In genomic region chr2:218332920-218333645, GRCh38 we compare ENCODE assay signal across 12 cellular contexts. TPM values are rescaled to one million over a fixed set of nuclear protein-coding genes. Genes with fewer than 3 reads are reported as not detected.
A peak's percentile ranks its signal among the peaks of the same experiment; 100 is the strongest.
DNase-seq lines count a peak whose midpoint lies in the region; ATAC-seq and TF ChIP-seq lines count a peak whose summit lies in the region.
"Had no signal": no experiment of that assay in that cellular context is flagged by ENCODE, and none has a peak within 500 bp of the region (broad histone marks: within the 10 kb centered on the region; RNA-seq: fewer than 3 reads in every experiment).

No MANE protein-coding gene starts in this region.

- peaks cover 0 to 4% (median 1%) of the 10 kb centered on the region in 3 donors for H3K27me3 Mint-ChIP-seq in CD14-positive monocyte (ENCODE audit: low read depth in 3 of 3)
- no peaks in the 10 kb centered on the region for H3K27me3 Mint-ChIP-seq in dendritic cell treated with granulocyte-macrophage colony-stimulating factor and Interleukin-4, amounts not matched to agents 40 ng/mL and 50 ng/mL, for 4 days
- no peaks in the 10 kb centered on the region for H3K27me3 Mint-ChIP-seq in natural killer cell treated with Interleukin-12 subunit alpha and Interleukin-12 subunit beta and Interleukin-15 and Interleukin-18, amount 100 ng/mL, for 72 hours

- H3K4me3 ChIP-seq in NB4 (ENCODE audit: low read depth, low read length): peak overlapping the region; percentile 77
- H3K4me3 ChIP-seq: vagina had no signal

- peak; percentile 65 for DNase-seq in CD14-positive monocyte (ENCODE audit: low spot score)
- DNase-seq in NB4 (ENCODE audit: low read depth): peak; percentile 98
- no peak for DNase-seq in natural killer cell treated with Interleukin-12 subunit alpha and Interleukin-12 subunit beta and Interleukin-15 and Interleukin-18, amount 100 ng/mL, for 72 hours (ENCODE audit: low spot score)
- no peak for DNase-seq in activated CD4-positive, alpha-beta T cell treated with anti-CD3 and anti-CD28 coated beads, Interleukin-2, amount 50 U/mL, for 4 hours
- DNase-seq: CD4-positive, CD25-positive, alpha-beta regulatory T cell; kidney glomerular epithelial cell had no signal

- H3K36me3 Mint-ChIP-seq in CD14-positive monocyte: peaks cover 18 to 21% of the 10 kb centered on the region in 2 donors
- no peaks in the 10 kb centered on the region for H3K36me3 Mint-ChIP-seq in dendritic cell treated with granulocyte-macrophage colony-stimulating factor and Interleukin-4, amounts not matched to agents 40 ng/mL and 50 ng/mL, for 4 days (ENCODE audit: low read depth)
- no peaks in the 10 kb centered on the region for H3K36me3 Mint-ChIP-seq in natural killer cell treated with Interleukin-12 subunit alpha and Interleukin-12 subunit beta and Interleukin-15 and Interleukin-18, amount 100 ng/mL, for 72 hours
- H3K36me3 Mint-ChIP-seq: CD4-positive, CD25-positive, alpha-beta regulatory T cell had no signal

- H3K27ac Mint-ChIP-seq in CD14-positive monocyte: peak overlapping the region; percentile 95 to 99 (median 96)
- H3K27ac Mint-ChIP-seq in dendritic cell treated with granulocyte-macrophage colony-stimulating factor and Interleukin-4, amounts not matched to agents 40 ng/mL and 50 ng/mL, for 4 days: peak overlapping the region; percentile 97
- H3K27ac Mint-ChIP-seq in natural killer cell treated with Interleukin-12 subunit alpha and Interleukin-12 subunit beta and Interleukin-15 and Interleukin-18, amount 100 ng/mL, for 72 hours: peak overlapping the region in 1 of 2 donors; percentile 49

- H3K4me3 Mint-ChIP-seq in CD14-positive monocyte: peak overlapping the region; percentile 82 to 94
- H3K4me3 Mint-ChIP-seq in dendritic cell treated with granulocyte-macrophage colony-stimulating factor and Interleukin-4, amounts not matched to agents 40 ng/mL and 50 ng/mL, for 4 days: peak overlapping the region; percentile 78
- peak overlapping the region; percentile 16 for H3K4me3 Mint-ChIP-seq in natural killer cell treated with Interleukin-12 subunit alpha and Interleukin-12 subunit beta and Interleukin-15 and Interleukin-18, amount 100 ng/mL, for 72 hours
- H3K4me3 Mint-ChIP-seq: CD4-positive, CD25-positive, alpha-beta regulatory T cell had no signal

- H3K4me1 Mint-ChIP-seq in CD14-positive monocyte: peaks cover 71% of the 10 kb centered on the region
- H3K4me1 Mint-ChIP-seq in dendritic cell treated with granulocyte-macrophage colony-stimulating factor and Interleukin-4, amounts not matched to agents 40 ng/mL and 50 ng/mL, for 4 days (ENCODE audit: low read depth): peaks cover 64% of the 10 kb centered on the region
- H3K4me1 Mint-ChIP-seq in natural killer cell treated with Interleukin-12 subunit alpha and Interleukin-12 subunit beta and Interleukin-15 and Interleukin-18, amount 100 ng/mL, for 72 hours (ENCODE audit: low read depth in 2 of 2): peaks cover 4 to 6% of the 10 kb centered on the region in 2 donors

- ATAC-seq in natural killer cell treated with Interleukin-12 subunit alpha and Interleukin-12 subunit beta and Interleukin-15 and Interleukin-18, amount 100 ng/mL, for 72 hours: peak; percentile 50 to 64
- ATAC-seq in HG02759 (IDR thresholded peaks at IDR 0.05; ENCODE audit: unreplicated experiment): no peak
- ATAC-seq in GM18909 (IDR thresholded peaks at IDR 0.05; ENCODE audit: poor library complexity, unreplicated experiment): no peak
- no peak for ATAC-seq in GM18861 (IDR thresholded peaks at IDR 0.05; ENCODE audit: unreplicated experiment)

- intact Hi-C loops in CD14-positive monocyte (cut with micrococcal nuclease): no loop called here
- intact Hi-C loops in dendritic cell treated with granulocyte-macrophage colony-stimulating factor and Interleukin-4, amounts not matched to agents 40 ng/mL and 50 ng/mL, for 4 days (cut with micrococcal nuclease): no loop called here

- no peaks in the 10 kb centered on the region for H3K9me3 Mint-ChIP-seq in CD14-positive monocyte
- H3K9me3 Mint-ChIP-seq in dendritic cell treated with granulocyte-macrophage colony-stimulating factor and Interleukin-4, amounts not matched to agents 40 ng/mL and 50 ng/mL, for 4 days: no peaks in the 10 kb centered on the region
- no peaks in the 10 kb centered on the region for H3K9me3 Mint-ChIP-seq in natural killer cell treated with Interleukin-12 subunit alpha and Interleukin-12 subunit beta and Interleukin-15 and Interleukin-18, amount 100 ng/mL, for 72 hours

- TF ChIP-seq CTCF in CD14-positive monocyte (IDR thresholded peaks at IDR 0.05) (no peak), NB4 (IDR thresholded peaks at IDR 0.05; ENCODE audit: low read depth, low read length) (no peak)

- TF ChIP-seq POLR2A in NB4 (IDR thresholded peaks at IDR 0.05; ENCODE audit: extremely low read depth, insufficient read length): peak; percentile 56

RNA-seq across cellular contexts. Expression of gene CATIP, which starts 23.6 kb away (rescaled TPM):
- polyA plus RNA-seq in CD14-positive monocyte: 1 to 10 TPM; 2.9 to 5.5 TPM
- not detected for total RNA-seq in natural killer cell treated with Interleukin-12 subunit alpha and Interleukin-12 subunit beta and Interleukin-15 and Interleukin-18, amount 100 ng/mL, for 72 hours
- total RNA-seq: CD4-positive, CD25-positive, alpha-beta regulatory T cell; M059J; vagina had no signal
- polyA plus RNA-seq: CD4-positive, CD25-positive, alpha-beta regulatory T cell had no signal

RNA-seq across cellular contexts. Expression of gene TMBIM1, which starts 40.8 kb away (rescaled TPM):
- 100 to 1,000 TPM; 129 to 139 TPM for polyA plus RNA-seq in CD14-positive monocyte
- 10 to 100 TPM; 42.8 to 79.0 TPM for total RNA-seq in natural killer cell treated with Interleukin-12 subunit alpha and Interleukin-12 subunit beta and Interleukin-15 and Interleukin-18, amount 100 ng/mL, for 72 hours

RNA-seq across cellular contexts. Expression of gene SLC11A1, which starts 49.0 kb away (rescaled TPM):
- 100 to 1,000 TPM; 184 to 352 TPM for polyA plus RNA-seq in CD14-positive monocyte
- under 1 TPM in 1 of 2 donors, not detected in 1; 0.11 TPM for total RNA-seq in natural killer cell treated with Interleukin-12 subunit alpha and Interleukin-12 subunit beta and Interleukin-15 and Interleukin-18, amount 100 ng/mL, for 72 hours

Comparison
In these comparisons a context has a peak if more than half of its experiments do, and no peak if none do; other contexts are left out.
1. DNase-seq: peak in CD14-positive monocyte (single experiment) and NB4 (single experiment); none in natural killer cell treated with Interleukin-12 subunit alpha and Interleukin-12 subunit beta and Interleukin-15 and Interleukin-18, amount 100 ng/mL, for 72 hours (single experiment) and activated CD4-positive, alpha-beta T cell treated with anti-CD3 and anti-CD28 coated beads, Interleukin-2, amount 50 U/mL, for 4 hours (0 of 2).
2. H3K4me3 Mint-ChIP-seq: peak in every context shown above with its lines; median percentile 88 in CD14-positive monocyte; 78 in dendritic cell treated with granulocyte-macrophage colony-stimulating factor and Interleukin-4, amounts not matched to agents 40 ng/mL and 50 ng/mL, for 4 days; 16 in natural killer cell treated with Interleukin-12 subunit alpha and Interleukin-12 subunit beta and Interleukin-15 and Interleukin-18, amount 100 ng/mL, for 72 hours.
3. ATAC-seq: peak in natural killer cell treated with Interleukin-12 subunit alpha and Interleukin-12 subunit beta and Interleukin-15 and Interleukin-18, amount 100 ng/mL, for 72 hours (2 of 2); none in HG02759 (single experiment), GM18909 (single experiment) and GM18861 (single experiment).